ENCODE assay signal across 8 cellular contexts in the genomic region with DNA sequence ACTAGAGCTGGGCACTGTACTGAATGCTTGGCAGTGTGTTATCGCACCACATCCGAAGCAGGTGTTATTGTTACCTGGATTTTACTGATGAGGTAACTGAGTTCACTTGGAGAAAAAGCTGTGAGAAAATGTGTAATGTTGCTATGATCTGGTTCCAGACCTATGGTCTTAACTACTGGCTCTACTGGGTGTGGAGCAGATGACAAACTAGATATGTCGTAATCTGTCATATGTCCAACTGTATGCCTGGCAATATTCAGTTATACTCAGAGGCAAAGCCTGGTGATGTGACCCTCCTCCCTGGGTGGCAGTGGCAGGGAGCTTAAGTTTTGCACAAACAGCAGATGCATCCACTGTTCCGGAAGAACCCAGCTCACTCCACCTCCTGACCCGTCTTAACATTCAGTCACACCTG. TPM values are rescaled to one million over a fixed set of nuclear protein-coding genes. Genes with fewer than 3 reads are reported as not detected.
DNase-seq lines count a peak whose midpoint lies in the region; ATAC-seq and TF ChIP-seq lines count a peak whose summit lies in the region.

No MANE protein-coding gene starts in this region.

- POLR2A ChIA-PET in CD4-positive, alpha-beta T cell (lab: Charles Lee) = interaction anchor here (1.1 to 3.1 kb wide), 4 partner anchors 9 to 165 kb away, joined by 3 to 15 read pairs (median 5); partner anchors contain the start of genes HIF1AN and SCD

- H3K9me3 ChIP-seq in CD4-positive, alpha-beta T cell (ENCODE audit: control insufficient read depth, low read length) = no peaks in the 10 kb centered on the region
- no peaks in the 10 kb centered on the region for H3K9me3 ChIP-seq in Loucy (ENCODE audit: insufficient read depth, low read depth, low read length)

- peaks cover 26% of the 10 kb centered on the region for H3K79me2 ChIP-seq in Loucy (ENCODE audit: insufficient read depth, low read length)

- no peaks in the 10 kb centered on the region for H3K36me3 Mint-ChIP-seq in CD4-positive, alpha-beta T cell (ENCODE audit: low read depth)
- H3K36me3 Mint-ChIP-seq in activated T-helper 1 cell treated with anti-CD3 and anti-CD28 coated beads, Interleukin-12 subunit alpha, Interleukin-12 subunit beta, Interleukin-2, Interleukin-4 antibody, amounts not matched to agents 30 ng/mL and 10 ng/mL and 1 ng/mL, durations not matched to agents 14 hours and 24 hours and 36 hours (ENCODE audit: low read depth) = peaks cover 6% of the 10 kb centered on the region

- peak overlapping the region; percentile 66 for H3K27ac ChIP-seq in CD4-positive, alpha-beta T cell (ENCODE audit: low read depth, low read length)
- H3K27ac ChIP-seq in layer of hippocampus (ENCODE audit: low read depth, low read length) = peak overlapping the region; percentile 75

- intact Hi-C loops in CD4-positive, alpha-beta T cell (cut with DNase I, micrococcal nuclease) = no loop called here
- intact Hi-C loops in activated T-helper 1 cell treated with anti-CD3 and anti-CD28 coated beads, Interleukin-12 subunit alpha, Interleukin-12 subunit beta, Interleukin-2, Interleukin-4 antibody, amounts not matched to agents 30 ng/mL and 10 ng/mL and 1 ng/mL, durations not matched to agents 14 hours and 24 hours and 36 hours (cut with micrococcal nuclease) = loop anchor here (5.0 to 10.0 kb wide), 3 partner anchors 183 to 1324 kb away; partner anchors contain the start of genes ERLIN1 and FBXW4

- TF ChIP-seq CTCF in CD4-positive, alpha-beta T cell (IDR thresholded peaks at IDR 0.05) = no peak
- no peak for TF ChIP-seq CTCF in Loucy (conservative IDR thresholded peaks at IDR 0.05; ENCODE audit: low read length)

- peak overlapping the region; percentile 87 for H3K27ac Mint-ChIP-seq in CD4-positive, alpha-beta T cell
- no peak overlapping the region for H3K27ac Mint-ChIP-seq in activated T-helper 1 cell treated with anti-CD3 and anti-CD28 coated beads, Interleukin-12 subunit alpha, Interleukin-12 subunit beta, Interleukin-2, Interleukin-4 antibody, amounts not matched to agents 30 ng/mL and 10 ng/mL and 1 ng/mL, durations not matched to agents 14 hours and 24 hours and 36 hours

- no peaks in the 10 kb centered on the region for H3K27me3 ChIP-seq in CD4-positive, alpha-beta T cell (ENCODE audit: control insufficient read depth, insufficient read depth, low read length)
- H3K27me3 ChIP-seq in Loucy (ENCODE audit: insufficient read depth, low read length, poor library complexity, severe bottlenecking) = no peaks in the 10 kb centered on the region
- no peaks in the 10 kb centered on the region for H3K27me3 ChIP-seq in layer of hippocampus (ENCODE audit: control insufficient read depth, insufficient read depth, low read length)
- no peaks in the 10 kb centered on the region for H3K27me3 ChIP-seq in H7 (ENCODE audit: control insufficient read depth, insufficient read depth, low read length)

- H3K36me3 ChIP-seq in Loucy (ENCODE audit: insufficient read depth, low read length) = no peaks in the 10 kb centered on the region
- H3K36me3 ChIP-seq in H7 (replicated peaks; ENCODE audit: control insufficient read depth, insufficient read depth, low read length) = no peaks in the 10 kb centered on the region

- no peaks in the 10 kb centered on the region for H3K9me2 ChIP-seq in Loucy (replicated peaks; ENCODE audit: low read depth, low read length)

- peaks cover 37% of the 10 kb centered on the region for H3K4me1 ChIP-seq in Loucy (ENCODE audit: insufficient read depth, low read length, poor library complexity, severe bottlenecking)

- peak overlapping the region; percentile 80 for H3K4me2 ChIP-seq in Loucy (ENCODE audit: low read depth, low read length, poor library complexity, severe bottlenecking)

- H3F3A ChIP-seq in Loucy (ENCODE audit: low read depth) = peaks cover 11% of the 10 kb centered on the region; the same call in 1 of the 2 replicates

- H3K4me1 Mint-ChIP-seq in CD4-positive, alpha-beta T cell (ENCODE audit: low read depth) = peaks cover 24% of the 10 kb centered on the region
- H3K4me1 Mint-ChIP-seq in activated T-helper 1 cell treated with anti-CD3 and anti-CD28 coated beads, Interleukin-12 subunit alpha, Interleukin-12 subunit beta, Interleukin-2, Interleukin-4 antibody, amounts not matched to agents 30 ng/mL and 10 ng/mL and 1 ng/mL, durations not matched to agents 14 hours and 24 hours and 36 hours (ENCODE audit: low read depth) = peaks cover 32% of the 10 kb centered on the region

- peak in 3 of 10 experiments; percentile 7 to 37 (median 32) for DNase-seq in CD4-positive, alpha-beta T cell
- peak; percentile 31 for DNase-seq in activated T-helper 1 cell treated with anti-CD3 and anti-CD28 coated beads, Interleukin-12 subunit alpha, Interleukin-12 subunit beta, Interleukin-2, Interleukin-4 antibody, amounts not matched to agents 30 ng/mL and 10 ng/mL and 1 ng/mL, durations not matched to agents 14 hours and 24 hours and 36 hours (ENCODE audit: low spot score)
- DNase-seq in superior temporal gyrus (ENCODE audit: extremely low spot score) (peak; percentile 40), NCI-H146 (lab: John Stamatoyannopoulos, UW) (no peak), H7 (no peak)

- H3K4me3 Mint-ChIP-seq in CD4-positive, alpha-beta T cell = peak overlapping the region; percentile 69
- H3K4me3 Mint-ChIP-seq in activated T-helper 1 cell treated with anti-CD3 and anti-CD28 coated beads, Interleukin-12 subunit alpha, Interleukin-12 subunit beta, Interleukin-2, Interleukin-4 antibody, amounts not matched to agents 30 ng/mL and 10 ng/mL and 1 ng/mL, durations not matched to agents 14 hours and 24 hours and 36 hours = peak overlapping the region; percentile 81

- H2AFZ ChIP-seq in Loucy (ENCODE audit: low read length) = no peak overlapping the region

- H3K4me3 ChIP-seq in Loucy (ENCODE audit: low read length, poor library complexity, severe bottlenecking) (peak overlapping the region; percentile 36), H7 (ENCODE audit: insufficient read depth, low read depth, low read length) (no peak overlapping the region)

- no peaks in the 10 kb centered on the region for H4K20me1 ChIP-seq in Loucy (ENCODE audit: insufficient read depth, low read length, poor library complexity, severe bottlenecking)

- ATAC-seq in CD4-positive, alpha-beta T cell (ENCODE audit: poor library complexity) = peak; percentile 45
- no peak for ATAC-seq in GM19467 (IDR thresholded peaks at IDR 0.05; ENCODE audit: unreplicated experiment)

- peak overlapping the region; percentile 49 for H3K9ac ChIP-seq in Loucy (ENCODE audit: low read depth, low read length, poor library complexity, severe bottlenecking)

- CTCF ChIA-PET in CD4-positive, alpha-beta T cell (lab: Charles Lee) = interaction anchor here (0.8 to 1.5 kb wide), 6 partner anchors 11 to 148 kb away, joined by 3 to 5 read pairs (median 4); partner anchors contain the start of gene SCD

- H3K9me3 Mint-ChIP-seq in CD4-positive, alpha-beta T cell = no peaks in the 10 kb centered on the region
- H3K9me3 Mint-ChIP-seq in activated T-helper 1 cell treated with anti-CD3 and anti-CD28 coated beads, Interleukin-12 subunit alpha, Interleukin-12 subunit beta, Interleukin-2, Interleukin-4 antibody, amounts not matched to agents 30 ng/mL and 10 ng/mL and 1 ng/mL, durations not matched to agents 14 hours and 24 hours and 36 hours = no peaks in the 10 kb centered on the region

- no peaks in the 10 kb centered on the region for H3K27me3 Mint-ChIP-seq in CD4-positive, alpha-beta T cell
- H3K27me3 Mint-ChIP-seq in activated T-helper 1 cell treated with anti-CD3 and anti-CD28 coated beads, Interleukin-12 subunit alpha, Interleukin-12 subunit beta, Interleukin-2, Interleukin-4 antibody, amounts not matched to agents 30 ng/mL and 10 ng/mL and 1 ng/mL, durations not matched to agents 14 hours and 24 hours and 36 hours (ENCODE audit: insufficient read depth) = no peaks in the 10 kb centered on the region

RNA-seq across cellular contexts. Expression of gene SCD, which starts 23.5 kb away (rescaled TPM):
- 1 to 10 TPM; 1.7 TPM for total RNA-seq in CD4-positive, alpha-beta T cell
- total RNA-seq in activated T-helper 1 cell treated with anti-CD3 and anti-CD28 coated beads, Interleukin-12 subunit alpha, Interleukin-12 subunit beta, Interleukin-2, Interleukin-4 antibody, amounts not matched to agents 30 ng/mL and 10 ng/mL and 1 ng/mL, durations not matched to agents 14 hours and 24 hours and 36 hours = 194 TPM in 2 replicates
- 215 and 258 TPM in 2 replicates for total RNA-seq in H7 (2014; rRNA removed; shearing (Covaris generic))

RNA-seq across cellular contexts. Expression of gene PKD2L1, which starts 40.5 kb away (rescaled TPM):
- not detected for total RNA-seq in CD4-positive, alpha-beta T cell
- not detected in 2 replicates for total RNA-seq in activated T-helper 1 cell treated with anti-CD3 and anti-CD28 coated beads, Interleukin-12 subunit alpha, Interleukin-12 subunit beta, Interleukin-2, Interleukin-4 antibody, amounts not matched to agents 30 ng/mL and 10 ng/mL and 1 ng/mL, durations not matched to agents 14 hours and 24 hours and 36 hours
- not detected in 2 replicates for total RNA-seq in H7 (2014; rRNA removed; shearing (Covaris generic))

Comparison
In these comparisons a context has a peak if more than half of its experiments do, and no peak if none do; other contexts are left out.
1. DNase-seq: peak in activated T-helper 1 cell treated with anti-CD3 and anti-CD28 coated beads, Interleukin-12 subunit alpha, Interleukin-12 subunit beta, Interleukin-2, Interleukin-4 antibody, amounts not matched to agents 30 ng/mL and 10 ng/mL and 1 ng/mL, durations not matched to agents 14 hours and 24 hours and 36 hours (single experiment) and superior temporal gyrus (single experiment); none in NCI-H146 (single experiment) and H7 (single experiment).
2. RNA of gene SCD, which starts 23.5 kb away (total RNA-seq): 215 to 258 TPM in H7 and 194 TPM in activated T-helper 1 cell treated with anti-CD3 and anti-CD28 coated beads, Interleukin-12 subunit alpha, Interleukin-12 subunit beta, Interleukin-2, Interleukin-4 antibody, amounts not matched to agents 30 ng/mL and 10 ng/mL and 1 ng/mL, durations not matched to agents 14 hours and 24 hours and 36 hours; 1.7 TPM in CD4-positive, alpha-beta T cell; every median in the first group is over 10 times any median in the second.